ENCODE assay signal across 19 cellular contexts in genomic region chr6:142796024-142796423, GRCh38.
"Had no signal": no experiment of that assay in that cellular context is flagged by ENCODE, and none has a peak within 500 bp of the region (broad histone marks: within the 10 kb centered on the region; RNA-seq: fewer than 3 reads in every experiment).

No MANE protein-coding gene starts in this region.

- H3K27me3 ChIP-seq: adrenal gland, ascending aorta, pancreas, tibial artery had no signal

- ATAC-seq: esophagus mucosa; stimulated activated naive CD8-positive, alpha-beta T cell treated with anti-CD3 and anti-CD28 coated beads, Interleukin-15, Interleukin-2, amounts not matched to agents 100 U/mL and 50 U/mL, for 24 hours had no signal

- H3K36me3 ChIP-seq: adrenal gland, ascending aorta, pancreas, tibial artery had no signal

- H3K4me3 ChIP-seq: adrenal gland, ascending aorta, pancreas, tibial artery had no signal

- H3K4me1 ChIP-seq: adrenal gland, ascending aorta, tibial artery had no signal

- H3K27me3 Mint-ChIP-seq: activated CD4-positive, alpha-beta memory T cell treated with anti-CD3 and anti-CD28 coated beads, Interleukin-2, amount 10 ng/mL, durations not matched to agents 7 days and 5 days; natural killer cell treated with Interleukin-12 subunit alpha and Interleukin-12 subunit beta and Interleukin-15 and Interleukin-18, amount 100 ng/mL, for 72 hours had no signal

- H3K9me3 ChIP-seq: adrenal gland, ascending aorta, pancreas, tibial artery had no signal

- H3K4me3 Mint-ChIP-seq: activated CD4-positive, alpha-beta memory T cell treated with anti-CD3 and anti-CD28 coated beads, Interleukin-2, amount 10 ng/mL, durations not matched to agents 7 days and 5 days; natural killer cell treated with Interleukin-12 subunit alpha and Interleukin-12 subunit beta and Interleukin-15 and Interleukin-18, amount 100 ng/mL, for 72 hours had no signal

- DNase-seq: activated CD4-positive, alpha-beta memory T cell treated with anti-CD3 and anti-CD28 coated beads, Interleukin-2, amount 10 ng/mL, durations not matched to agents 7 days and 5 days; activated CD4-positive, alpha-beta T cell treated with anti-CD3 and anti-CD28 coated beads for 4 hours; activated CD4-positive, CD25-positive, alpha-beta regulatory T cell; activated naive CD4-positive, alpha-beta T cell treated with Interleukin-2 at 50 U/mL for 16 hours; adrenal gland; central memory CD4-positive, alpha-beta T cell; dermis blood vessel endothelial cell; effector CD8-positive, alpha-beta T cell; foreskin melanocyte; kidney; pancreas; right cardiac atrium; stimulated activated CD4-positive, alpha-beta T cell treated with anti-CD3 and anti-CD28 coated beads, Interleukin-4, amount 100 ng/mL, for 4 hours; stimulated activated naive CD8-positive, alpha-beta T cell treated with anti-CD3 and anti-CD28 coated beads, Interleukin-15, Interleukin-2, amounts not matched to agents 100 U/mL and 50 U/mL, for 24 hours; tibial artery had no signal

- H3K27ac Mint-ChIP-seq: activated CD4-positive, alpha-beta memory T cell treated with anti-CD3 and anti-CD28 coated beads, Interleukin-2, amount 10 ng/mL, durations not matched to agents 7 days and 5 days; activated T-helper 2 cell treated with anti-CD3 and anti-CD28 coated beads, Interferon-gamma antibody, Interleukin-2, Interleukin-4, amounts not matched to agents 10 μg/mL and 5 μg/mL and 100 μg/mL, durations not matched to agents 14 hours and 24 hours and 36 hours had no signal

- H3K9me3 Mint-ChIP-seq: activated CD4-positive, alpha-beta memory T cell treated with anti-CD3 and anti-CD28 coated beads, Interleukin-2, amount 10 ng/mL, durations not matched to agents 7 days and 5 days; activated T-helper 2 cell treated with anti-CD3 and anti-CD28 coated beads, Interferon-gamma antibody, Interleukin-2, Interleukin-4, amounts not matched to agents 10 μg/mL and 5 μg/mL and 100 μg/mL, durations not matched to agents 14 hours and 24 hours and 36 hours; natural killer cell treated with Interleukin-12 subunit alpha and Interleukin-12 subunit beta and Interleukin-15 and Interleukin-18, amount 100 ng/mL, for 72 hours had no signal

- H3K27ac ChIP-seq: adrenal gland, ascending aorta, pancreas, tibial artery had no signal
